ENCODE assay signal across 7 cellular contexts in genomic region chr2:116450990-116451389, GRCh38.
"Had no signal": no experiment of that assay in that cellular context is flagged by ENCODE, and none has a peak within 500 bp of the region (broad histone marks: within the 10 kb centered on the region; RNA-seq: fewer than 3 reads in every experiment).

No MANE protein-coding gene starts in this region.

- FAIRE-seq: H1, H54, HTR-8/SVneo had no signal

- H3K4me3 ChIP-seq: GM23338 had no signal

- ATAC-seq: GM23338 had no signal

- H3K36me3 Mint-ChIP-seq: IgD-negative memory B cell had no signal

- H3K4me1 Mint-ChIP-seq: H9, IgD-negative memory B cell had no signal

- H3K27me3 Mint-ChIP-seq: IgD-negative memory B cell had no signal

- H2AFZ ChIP-seq: GM23338 had no signal

- DNase-seq: H9, HCEC 1CT had no signal

- H3K4me3 Mint-ChIP-seq: GM23338, H9, IgD-negative memory B cell had no signal

- H3K4me2 ChIP-seq: GM23338 had no signal

- H3K27ac Mint-ChIP-seq: GM23338, H9 had no signal
